Comparison of ENCODE assay signal across 15 cellular contexts in the genomic region with DNA sequence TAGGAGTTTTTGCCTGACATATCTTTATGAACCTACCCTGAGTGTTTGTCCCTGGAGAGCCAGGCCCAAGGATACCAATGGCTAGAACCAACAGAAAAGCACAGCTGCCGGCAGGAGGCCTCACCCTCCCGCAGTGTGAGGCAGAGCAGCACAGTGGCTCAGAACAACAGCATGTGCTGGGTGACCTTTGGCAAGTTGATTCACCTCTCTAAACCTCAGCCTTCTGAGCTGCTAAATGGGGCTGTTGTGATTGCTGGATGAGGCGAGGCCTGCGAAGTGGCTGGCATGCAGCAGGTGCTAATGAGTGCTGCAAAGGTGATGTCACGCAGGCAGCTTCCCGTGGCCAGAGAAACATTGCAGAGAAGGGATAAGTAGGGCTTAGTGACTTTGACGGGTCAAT.
"Had no signal": no experiment of that assay in that cellular context is flagged by ENCODE, and none has a peak within 500 bp of the region (broad histone marks: within the 10 kb centered on the region; RNA-seq: fewer than 3 reads in every experiment).

No MANE protein-coding gene starts in this region.

- H3K27me3 ChIP-seq: uterus had no signal

- H3K36me3 ChIP-seq: uterus had no signal

- H3K4me1 Mint-ChIP-seq: naive thymus-derived CD8-positive, alpha-beta T cell; T-cell had no signal

- H3K9me3 Mint-ChIP-seq: naive thymus-derived CD8-positive, alpha-beta T cell; stimulated activated naive CD8-positive, alpha-beta T cell treated with anti-CD3 and anti-CD28 coated beads, Interleukin-15, Interleukin-2, amounts not matched to agents 100 ng/mL and 50 ng/mL, for 24 hours; T-cell had no signal

- H3K27ac Mint-ChIP-seq: stimulated activated naive CD8-positive, alpha-beta T cell treated with anti-CD3 and anti-CD28 coated beads, Interleukin-15, Interleukin-2, amounts not matched to agents 100 ng/mL and 50 ng/mL, for 24 hours had no signal

- H3K4me3 Mint-ChIP-seq: naive thymus-derived CD8-positive, alpha-beta T cell; stimulated activated naive CD8-positive, alpha-beta T cell treated with anti-CD3 and anti-CD28 coated beads, Interleukin-15, Interleukin-2, amounts not matched to agents 100 ng/mL and 50 ng/mL, for 24 hours; T-cell had no signal

- H3K4me3 ChIP-seq: prostate gland, uterus had no signal

- ATAC-seq: naive thymus-derived CD8-positive, alpha-beta T cell; sciatic nerve; T-cell had no signal

- H3K27me3 Mint-ChIP-seq: naive thymus-derived CD8-positive, alpha-beta T cell; stimulated activated naive CD8-positive, alpha-beta T cell treated with anti-CD3 and anti-CD28 coated beads, Interleukin-15, Interleukin-2, amounts not matched to agents 100 ng/mL and 50 ng/mL, for 24 hours; T-cell had no signal

- H3K4me1 ChIP-seq: uterus had no signal

- DNase-seq: activated CD4-positive, alpha-beta T cell treated with anti-CD3 and anti-CD28 coated beads for 48 hours; activated T-cell treated with anti-CD3 and anti-CD28 coated beads, Interleukin-2, amount 50 U/mL, for 1 hour; cortex of kidney; effector memory CD4-positive, alpha-beta T cell; hypothalamus; naive thymus-derived CD8-positive, alpha-beta T cell; occipital lobe; stimulated activated CD4-positive, alpha-beta T cell treated with anti-CD3 and anti-CD28 coated beads, Interleukin-2, amount 100 ng/mL, for 24 hours; T-cell; T1000; uterus had no signal

- H3K9me3 ChIP-seq: prostate gland, uterus had no signal

- H3K27ac ChIP-seq: prostate gland, uterus, VCaP had no signal
